24 cellular contexts compared by ENCODE assay signal in the genomic region with DNA sequence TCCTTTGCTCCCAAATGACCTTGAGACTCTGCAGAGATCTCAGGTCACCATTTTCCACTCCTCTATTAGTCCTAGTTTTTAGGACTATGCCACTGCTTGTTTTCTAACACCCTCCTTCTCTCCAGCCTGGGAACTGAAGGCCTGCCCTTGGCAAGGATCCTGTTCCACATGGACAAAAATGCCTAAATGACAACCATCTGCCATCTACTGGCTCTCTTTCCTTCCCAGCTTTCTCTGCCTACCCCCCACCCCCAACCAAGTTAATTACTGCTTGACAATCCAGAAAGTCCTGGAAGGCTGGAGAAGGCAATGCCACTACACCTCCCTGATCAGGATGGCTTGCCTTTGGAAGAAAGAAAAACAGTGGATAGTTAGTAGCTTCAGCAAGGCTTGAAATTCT. TPM values are rescaled to one million over a fixed set of nuclear protein-coding genes. Genes with fewer than 3 reads are reported as not detected.
"Had no signal": no experiment of that assay in that cellular context is flagged by ENCODE, and none has a peak within 500 bp of the region (broad histone marks: within the 10 kb centered on the region; RNA-seq: fewer than 3 reads in every experiment).

No MANE protein-coding gene starts in this region.

- H3K27me3 ChIP-seq: cardiac muscle cell, ovary had no signal

- H3K9me3 ChIP-seq: gastroesophageal sphincter, ovary, right lobe of liver had no signal

- H3K4me1 ChIP-seq: gastroesophageal sphincter, heart right ventricle, right lobe of liver had no signal

- DNase-seq: activated CD4-positive, alpha-beta memory T cell treated with anti-CD3 and anti-CD28 coated beads for 36 hours; activated CD8-positive, alpha-beta memory T cell treated with anti-CD3 and anti-CD28 coated beads, Interleukin-2, amount 10 ng/mL, durations not matched to agents 7 days and 5 days; activated effector memory CD4-positive, alpha-beta T cell treated with Interleukin-2 at 50 U/mL for 16 hours; activated naive CD4-positive, alpha-beta T cell treated with anti-CD3 and anti-CD28 coated beads, Interleukin-2, amount 50 U/mL, for 16 hours; activated T-cell treated with anti-CD3 and anti-CD28 coated beads, Interleukin-2, amount 50 U/mL, for 24 hours; heart right ventricle; left colon; midbrain; ovary; right lobe of liver; stimulated activated naive CD8-positive, alpha-beta T cell treated with anti-CD3 and anti-CD28 coated beads, Interleukin-15, Interleukin-2, amounts not matched to agents 100 U/mL and 50 U/mL, for 24 hours; T-helper 9 cell; trophoblast cell had no signal

- H3K27ac ChIP-seq: cardiac muscle cell, gastroesophageal sphincter, heart right ventricle, ovary, right lobe of liver had no signal

- ATAC-seq: activated CD8-positive, alpha-beta memory T cell treated with anti-CD3 and anti-CD28 coated beads, Interleukin-2, amount 10 ng/mL, durations not matched to agents 7 days and 5 days; gastroesophageal sphincter; heart right ventricle; left colon; right lobe of liver; stimulated activated naive CD8-positive, alpha-beta T cell treated with anti-CD3 and anti-CD28 coated beads, Interleukin-15, Interleukin-2, amounts not matched to agents 100 U/mL and 50 U/mL, for 24 hours had no signal

- H3K4me2 ChIP-seq: smooth muscle cell had no signal

- H3K36me3 ChIP-seq: cardiac muscle cell, gastroesophageal sphincter, heart right ventricle, ovary, right lobe of liver had no signal

- H3K4me3 ChIP-seq: cardiac muscle cell, gastroesophageal sphincter, heart right ventricle, lung, ovary, right lobe of liver, smooth muscle cell had no signal

- FAIRE-seq: colon, endometrium, islet of Langerhans had no signal

RNA-seq across cellular contexts. Expression of gene SP8, which starts 44.8 kb away (rescaled TPM):
- total RNA-seq: activated CD4-positive, alpha-beta memory T cell treated with anti-CD3 and anti-CD28 coated beads for 36 hours; activated CD8-positive, alpha-beta memory T cell treated with anti-CD3 and anti-CD28 coated beads, Interleukin-2, amount 10 ng/mL, durations not matched to agents 7 days and 5 days; gastroesophageal sphincter; heart right ventricle; left colon; lung; myocyte; pulmonary artery endothelial cell; right lobe of liver; smooth muscle cell had no signal
- polyA plus RNA-seq: adipose tissue, cardiac muscle cell, esophagus, heart right ventricle, lung, ovary, smooth muscle cell had no signal
